ENCODE assay signal across 8 cellular contexts in the genomic region with DNA sequence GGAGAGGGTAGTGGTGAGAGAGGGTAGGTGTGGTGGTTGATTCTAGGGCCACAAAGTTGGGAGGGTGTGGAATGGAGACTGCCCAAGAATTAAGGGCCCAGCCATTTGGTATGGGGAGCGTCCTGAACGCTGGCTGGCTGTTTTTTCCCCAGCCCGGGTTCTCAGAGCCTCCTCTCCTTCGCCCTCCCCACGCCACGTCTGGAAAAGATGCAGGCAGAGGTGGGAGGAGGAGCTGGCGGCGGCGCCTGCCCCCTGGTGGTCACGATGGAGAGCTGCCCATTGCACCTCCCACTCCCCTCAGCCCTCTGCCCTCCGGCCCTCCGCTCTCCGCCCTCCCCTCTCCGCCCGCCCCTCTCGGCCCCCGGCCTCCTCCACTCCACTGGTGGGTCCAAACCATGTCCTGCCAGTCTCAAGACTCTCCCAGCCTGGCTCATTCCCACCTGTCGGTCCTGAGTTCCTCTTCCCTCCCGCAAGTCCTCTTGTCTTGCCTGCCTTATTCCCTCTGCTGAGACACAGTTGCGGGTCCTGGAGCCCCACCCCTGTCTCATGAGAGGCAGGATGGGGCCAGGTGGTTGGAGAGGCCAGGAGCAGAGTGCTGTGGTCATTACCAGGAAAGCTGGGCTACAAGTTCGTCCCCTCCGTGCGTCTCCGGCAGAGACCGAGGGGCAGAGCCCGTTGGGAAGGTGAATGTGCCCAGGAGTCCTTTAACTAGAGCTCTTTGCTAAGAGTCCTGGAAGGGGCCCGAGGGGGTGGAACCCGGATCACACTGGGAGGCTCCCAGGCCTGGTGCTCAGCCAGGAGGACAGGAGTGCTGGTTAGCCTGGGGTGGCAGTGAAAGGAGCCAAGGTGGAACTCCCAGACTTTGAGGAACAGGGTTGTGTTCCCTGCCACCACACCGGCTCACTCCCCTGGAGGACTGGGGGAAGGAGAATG. TPM values are rescaled to one million over a fixed set of nuclear protein-coding genes. Genes with fewer than 3 reads are reported as not detected.
DNase-seq lines count a peak whose midpoint lies in the region; ATAC-seq and TF ChIP-seq lines count a peak whose summit lies in the region.

No MANE protein-coding gene starts in this region.

- ATAC-seq in PC-3 (peak; percentile 44), naive B cell (ENCODE audit: low read depth in 2 of 2) (peak; percentile 72 to 77), GM21390 (IDR thresholded peaks at IDR 0.05; ENCODE audit: unreplicated experiment) (no peak)
- peak; percentile 91 to 92 for ATAC-seq in activated T-cell treated with anti-CD3 and anti-CD28 coated beads, Interleukin-2, amount 50 U/mL, for 72 hours (replicated peaks in 1 of 2)
- ATAC-seq in stimulated activated memory B cell treated with anti-CD40 and anti-IgM and Interleukin-4, amounts not matched to agents 10 μg/mL and 1 μg/mL and 100 μg/mL, for 72 hours: peak; percentile 74

- H3K9ac ChIP-seq in PC-3 (ENCODE audit: low read length) (peak overlapping the region; percentile 25), fibroblast of lung (ENCODE audit: insufficient read depth, low read length) (no peak overlapping the region)

- CTCF ChIA-PET in PC-3 (lab: Charles Lee): interaction anchor here (0.5 to 3.8 kb wide), 13 partner anchors 25 to 449 kb away, joined by 3 to 55 read pairs (median 4); a partner anchor contains a TSS

- no peaks in the 10 kb centered on the region for H3K9me2 ChIP-seq in PC-3 (replicated peaks; ENCODE audit: low read length)

- no peak overlapping the region for H3K27ac Mint-ChIP-seq in activated T-cell treated with anti-CD3 and anti-CD28 coated beads, Interleukin-2, amount 50 U/mL, for 72 hours
- H3K27ac Mint-ChIP-seq in naive B cell: peak overlapping the region in 2 of 6 donors; percentile 38 to 78
- peak overlapping the region; percentile 56 for H3K27ac Mint-ChIP-seq in stimulated activated memory B cell treated with anti-CD40 and anti-IgM and Interleukin-4, amounts not matched to agents 10 μg/mL and 1 μg/mL and 100 μg/mL, for 72 hours

- peak overlapping the region; percentile 7 to 31 for H3K4me3 Mint-ChIP-seq in activated T-cell treated with anti-CD3 and anti-CD28 coated beads, Interleukin-2, amount 50 U/mL, for 72 hours
- H3K4me3 Mint-ChIP-seq in naive B cell: peak overlapping the region in 2 of 8 donors; percentile 37 to 53
- peak overlapping the region; percentile 36 for H3K4me3 Mint-ChIP-seq in stimulated activated memory B cell treated with anti-CD40 and anti-IgM and Interleukin-4, amounts not matched to agents 10 μg/mL and 1 μg/mL and 100 μg/mL, for 72 hours

- POLR2A ChIA-PET in PC-3 (lab: Charles Lee; ENCODE audit: unreplicated experiment): interaction anchor here (0.6 kb wide), 1 partner anchor 258 kb away, joined by 3 read pairs; no protein-coding TSS in a partner anchor

- H3K9me3 ChIP-seq in PC-3 (ENCODE audit: low read length) (no peaks in the 10 kb centered on the region), fibroblast of lung (ENCODE audit: control insufficient read depth, insufficient read depth, low read depth, low read length) (no peaks in the 10 kb centered on the region)

- no peaks in the 10 kb centered on the region for H3K27me3 ChIP-seq in PC-3 (ENCODE audit: low read length)
- H3K27me3 ChIP-seq in fibroblast of lung (ENCODE audit: control insufficient read depth, insufficient read depth, low read length): no peaks in the 10 kb centered on the region

- H3K36me3 ChIP-seq in PC-3 (ENCODE audit: low read depth, low read length): peaks cover 21% of the 10 kb centered on the region
- no peaks in the 10 kb centered on the region for H3K36me3 ChIP-seq in fibroblast of lung (ENCODE audit: control insufficient read depth, insufficient read depth, low read length)

- H4K20me1 ChIP-seq in PC-3 (ENCODE audit: low read length) (no peaks in the 10 kb centered on the region), fibroblast of lung (ENCODE audit: control insufficient read depth, extremely low read depth, insufficient read depth, low read length) (no peaks in the 10 kb centered on the region)

- H2AFZ ChIP-seq in PC-3 (ENCODE audit: low read length): peak overlapping the region; percentile 36
- peak overlapping the region; percentile 31 for H2AFZ ChIP-seq in fibroblast of lung (ENCODE audit: low read length)

- H3K4me2 ChIP-seq in PC-3 (ENCODE audit: low read length) (peak overlapping the region; percentile 79), fibroblast of lung (ENCODE audit: extremely low read depth, insufficient read depth, low read length) (no peak overlapping the region)

- peak overlapping the region; percentile 46 for H3K4me3 ChIP-seq in PC-3 (ENCODE audit: low read length)
- no peak overlapping the region for H3K4me3 ChIP-seq in fibroblast of lung (replicated peaks in 1 of 4; ENCODE audit: control extremely low read depth in 1 of 4, insufficient read depth in 1 of 4, low read depth in 3 of 4, low read length in 4 of 4)

- intact Hi-C loops in PC-3 (cut with micrococcal nuclease): loop anchor here (1.0 kb wide), 2 partner anchors 42 to 258 kb away; no protein-coding TSS in a partner anchor

- BruUV-seq in PC-3 (replicated peaks; lab: Mats Ljungman, UMichigan): no TSS peak

- H3K79me2 ChIP-seq in PC-3 (ENCODE audit: low read length) (no peaks in the 10 kb centered on the region), fibroblast of lung (ENCODE audit: control insufficient read depth, insufficient read depth, low read length) (no peaks in the 10 kb centered on the region)

- H3F3A ChIP-seq in PC-3 (ENCODE audit: low read length, unreplicated experiment): no peaks in the 10 kb centered on the region

- H3K27ac ChIP-seq in PC-3 (ENCODE audit: low read length) (peak overlapping the region; percentile 55), fibroblast of lung (ENCODE audit: insufficient read depth, low read length) (no peak overlapping the region)

- peak; percentile 82 for DNase-seq in DMS79 treated with DMSO at 0.1 percent for 48 hours (lab: John Stamatoyannopoulos, UW)
- DNase-seq in HuH-7.5 (ENCODE audit: low spot score): peak; percentile 90
- DNase-seq in PC-3: peak; percentile 77
- DNase-seq in activated T-cell treated with anti-CD3 and anti-CD28 coated beads, Interleukin-2, amount 50 U/mL, for 72 hours: peak; percentile 71 to 77
- DNase-seq in fibroblast of lung (ENCODE audit: low read depth in 2 of 2): peak; percentile 59 to 67
- peak; percentile 33 for DNase-seq in naive B cell

- H3K4me1 ChIP-seq in PC-3 (ENCODE audit: insufficient read depth, low read length): peaks cover 57% of the 10 kb centered on the region
- peaks cover 19% of the 10 kb centered on the region for H3K4me1 ChIP-seq in fibroblast of lung (ENCODE audit: control insufficient read depth, extremely low read depth, insufficient read depth, low read length)

- peaks cover 13% of the 10 kb centered on the region for H3K4me1 Mint-ChIP-seq in activated T-cell treated with anti-CD3 and anti-CD28 coated beads, Interleukin-2, amount 50 U/mL, for 72 hours (ENCODE audit: low read depth)
- peaks cover 8 to 14% (median 13%) of the 10 kb centered on the region in 3 donors for H3K4me1 Mint-ChIP-seq in naive B cell
- H3K4me1 Mint-ChIP-seq in stimulated activated memory B cell treated with anti-CD40 and anti-IgM and Interleukin-4, amounts not matched to agents 10 μg/mL and 1 μg/mL and 100 μg/mL, for 72 hours: peaks cover 23% of the 10 kb centered on the region

- no peaks in the 10 kb centered on the region for H3K9me3 Mint-ChIP-seq in activated T-cell treated with anti-CD3 and anti-CD28 coated beads, Interleukin-2, amount 50 U/mL, for 72 hours
- H3K9me3 Mint-ChIP-seq in naive B cell: no peaks in the 10 kb centered on the region
- no peaks in the 10 kb centered on the region for H3K9me3 Mint-ChIP-seq in stimulated activated memory B cell treated with anti-CD40 and anti-IgM and Interleukin-4, amounts not matched to agents 10 μg/mL and 1 μg/mL and 100 μg/mL, for 72 hours

- TF ChIP-seq CTCF in PC-3 (conservative IDR thresholded peaks at IDR 0.05; ENCODE audit: low read depth, low read length) (peak; percentile 88), fibroblast of lung (conservative IDR thresholded peaks at IDR 0.05 in 1 of 2, IDR thresholded peaks at IDR 0.05 in 1 of 2; ENCODE audit: low read depth in 1 of 2, low read length in 2 of 2) (peak; percentile 62 to 78)

- no peaks in the 10 kb centered on the region for H3K27me3 Mint-ChIP-seq in activated T-cell treated with anti-CD3 and anti-CD28 coated beads, Interleukin-2, amount 50 U/mL, for 72 hours (ENCODE audit: low read depth)
- H3K27me3 Mint-ChIP-seq in naive B cell: peaks cover 7 to 30% (median 18%) of the 10 kb centered on the region in 3 donors
- H3K27me3 Mint-ChIP-seq in stimulated activated memory B cell treated with anti-CD40 and anti-IgM and Interleukin-4, amounts not matched to agents 10 μg/mL and 1 μg/mL and 100 μg/mL, for 72 hours: peaks cover 35% of the 10 kb centered on the region

- no peaks in the 10 kb centered on the region for H3K36me3 Mint-ChIP-seq in activated T-cell treated with anti-CD3 and anti-CD28 coated beads, Interleukin-2, amount 50 U/mL, for 72 hours (ENCODE audit: insufficient read depth in 2 of 2)
- H3K36me3 Mint-ChIP-seq in naive B cell: no peaks in the 10 kb centered on the region
- H3K36me3 Mint-ChIP-seq in stimulated activated memory B cell treated with anti-CD40 and anti-IgM and Interleukin-4, amounts not matched to agents 10 μg/mL and 1 μg/mL and 100 μg/mL, for 72 hours: no peaks in the 10 kb centered on the region

RNA-seq across cellular contexts. Expression of a gene that starts 22.6 kb away (rescaled TPM):
- total RNA-seq in PC-3 (2014; rRNA removed) (24.5 and 37.1 TPM in 2 replicates), fibroblast of lung (1.7 and 3.3 TPM in 2 replicates)
- total RNA-seq in activated T-cell treated with anti-CD3 and anti-CD28 coated beads, Interleukin-2, amount 50 U/mL, for 72 hours: 1 to 10 TPM; 1.7 TPM
- polyA plus RNA-seq in fibroblast of lung (2.7 and 4.0 TPM in 2 replicates), naive B cell (ENCODE audit: low read depth in 6 of 6) (under 1 TPM in 4 of 6 donors, not detected in 2; 0.18 to 0.99 (median 0.35) TPM)
- polyA plus RNA-seq in fibroblast of lung (2012): 1.7 and 3.3 TPM in 2 replicates
- polyA minus RNA-seq in fibroblast of lung (ENCODE audit: low replicate concordance): 3.4 and 10.5 TPM in 2 replicates

RNA-seq across cellular contexts. Expression of a gene that starts 36.9 kb away (rescaled TPM):
- total RNA-seq in PC-3 (2014; rRNA removed) (2.7 and 3.1 TPM in 2 replicates), fibroblast of lung (0.17 TPM in 1 of 2 replicates, not detected in the other)
- total RNA-seq in activated T-cell treated with anti-CD3 and anti-CD28 coated beads, Interleukin-2, amount 50 U/mL, for 72 hours: not detected
- polyA plus RNA-seq in fibroblast of lung (0.11 and 0.20 TPM in 2 replicates), naive B cell (ENCODE audit: low read depth in 6 of 6) (not detected)
- polyA plus RNA-seq in fibroblast of lung (2012): 0.20 TPM in 1 of 2 replicates, not detected in the other
- 0.33 TPM in 1 of 2 replicates, not detected in the other for polyA minus RNA-seq in fibroblast of lung (ENCODE audit: low replicate concordance)

RNA-seq across cellular contexts. Expression of a gene that starts 56.3 kb away (rescaled TPM):
- total RNA-seq in PC-3 (2014; rRNA removed) (81.9 and 93.1 TPM in 2 replicates), fibroblast of lung (1.5 and 2.0 TPM in 2 replicates)
- total RNA-seq in activated T-cell treated with anti-CD3 and anti-CD28 coated beads, Interleukin-2, amount 50 U/mL, for 72 hours: 1 to 10 TPM; 1.9 to 3.9 TPM
- polyA plus RNA-seq in fibroblast of lung (3.1 and 5.5 TPM in 2 replicates), naive B cell (ENCODE audit: low read depth in 6 of 6) (not detected)
- polyA plus RNA-seq in fibroblast of lung (2012): 2.5 and 5.2 TPM in 2 replicates
- 5.0 and 20.1 TPM in 2 replicates for polyA minus RNA-seq in fibroblast of lung (ENCODE audit: low replicate concordance)

Comparison
In these comparisons a context has a peak if more than half of its experiments do, and no peak if none do; other contexts are left out.
1. DNase-seq: peak in every context shown above with its lines; median percentile 90 in HuH-7.5; 82 in DMS79 treated with DMSO at 0.1 percent for 48 hours; 77 in PC-3; 74 in activated T-cell treated with anti-CD3 and anti-CD28 coated beads, Interleukin-2, amount 50 U/mL, for 72 hours; 63 in fibroblast of lung; 33 in naive B cell.
2. RNA of a gene that starts 56.3 kb away (total RNA-seq): 81.9 to 93.1 TPM in PC-3; 1.9 to 3.9 TPM in activated T-cell treated with anti-CD3 and anti-CD28 coated beads, Interleukin-2, amount 50 U/mL, for 72 hours and 1.5 to 2.0 TPM in fibroblast of lung; every median in the first group is over 10 times any median in the second.